In the genomic region with DNA sequence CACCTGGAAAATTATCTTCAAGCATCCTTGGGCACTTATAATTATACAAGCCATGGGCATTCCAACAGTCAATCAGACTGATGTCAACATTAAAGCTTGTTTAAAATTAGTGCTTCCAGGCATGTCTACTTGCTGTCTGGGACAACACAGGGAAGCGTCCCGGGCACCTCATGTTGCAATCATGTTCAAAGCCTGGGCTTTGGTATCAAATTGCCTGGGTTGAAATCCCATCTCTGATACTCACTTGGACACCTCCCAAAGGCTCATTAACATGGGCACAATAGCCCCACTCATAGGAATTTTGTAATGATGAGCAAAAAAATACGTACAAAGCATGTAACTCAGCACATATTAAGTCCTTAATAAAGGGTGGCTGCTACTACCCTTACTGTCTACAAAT, we compare ENCODE assay signal across 21 cellular contexts.
"Had no signal": no experiment of that assay in that cellular context is flagged by ENCODE, and none has a peak within 500 bp of the region (broad histone marks: within the 10 kb centered on the region; RNA-seq: fewer than 3 reads in every experiment).

No MANE protein-coding gene starts in this region.

- H3K27ac ChIP-seq: esophagus squamous epithelium, heart right ventricle, neutrophil, right atrium auricular region, sigmoid colon, thoracic aorta, transverse colon had no signal

- H3K9me3 Mint-ChIP-seq: dendritic cell treated with granulocyte-macrophage colony-stimulating factor and Interleukin-4, amounts not matched to agents 40 ng/mL and 50 ng/mL, for 4 days; effector memory CD8-positive, alpha-beta T cell; naive thymus-derived CD8-positive, alpha-beta T cell; stimulated activated effector memory CD8-positive, alpha-beta T cell treated with anti-CD3 and anti-CD28 coated beads, Interleukin-12 subunit alpha, Interleukin-12 subunit beta, amount 100 ng/mL, for 72 hours; stimulated activated naive CD8-positive, alpha-beta T cell treated with anti-CD3 and anti-CD28 coated beads, Interleukin-15, amount 100 ng/mL, for 72 hours had no signal

- ATAC-seq: effector memory CD8-positive, alpha-beta T cell; heart right ventricle; left lobe of liver; mucosa of descending colon; naive thymus-derived CD8-positive, alpha-beta T cell; stimulated activated effector memory CD8-positive, alpha-beta T cell treated with anti-CD3 and anti-CD28 coated beads, Interleukin-12 subunit alpha, Interleukin-12 subunit beta, amount 100 ng/mL, for 72 hours; stimulated activated naive CD8-positive, alpha-beta T cell treated with anti-CD3 and anti-CD28 coated beads, Interleukin-15, amount 100 ng/mL, for 72 hours had no signal

- H3K27me3 ChIP-seq: esophagus squamous epithelium, heart right ventricle, neutrophil, right atrium auricular region, sigmoid colon, transverse colon had no signal

- H3K4me1 ChIP-seq: right atrium auricular region, sigmoid colon, transverse colon had no signal

- H3K27ac Mint-ChIP-seq: dendritic cell treated with granulocyte-macrophage colony-stimulating factor and Interleukin-4, amounts not matched to agents 40 ng/mL and 50 ng/mL, for 4 days; effector memory CD8-positive, alpha-beta T cell; stimulated activated effector memory CD8-positive, alpha-beta T cell treated with anti-CD3 and anti-CD28 coated beads, Interleukin-12 subunit alpha, Interleukin-12 subunit beta, amount 100 ng/mL, for 72 hours; stimulated activated naive CD8-positive, alpha-beta T cell treated with anti-CD3 and anti-CD28 coated beads, Interleukin-15, amount 100 ng/mL, for 72 hours had no signal

- H3K27me3 Mint-ChIP-seq: dendritic cell treated with granulocyte-macrophage colony-stimulating factor and Interleukin-4, amounts not matched to agents 40 ng/mL and 50 ng/mL, for 4 days; effector memory CD8-positive, alpha-beta T cell; naive thymus-derived CD8-positive, alpha-beta T cell; stimulated activated naive CD8-positive, alpha-beta T cell treated with anti-CD3 and anti-CD28 coated beads, Interleukin-15, amount 100 ng/mL, for 72 hours had no signal

- H3K9me3 ChIP-seq: esophagus squamous epithelium, heart right ventricle, mucosa of descending colon, neutrophil, right atrium auricular region, sigmoid colon, thoracic aorta, transverse colon had no signal

- H3K4me3 ChIP-seq: esophagus squamous epithelium, heart right ventricle, mucosa of descending colon, right atrium auricular region, sigmoid colon, thoracic aorta, transverse colon had no signal

- H3K4me3 Mint-ChIP-seq: dendritic cell treated with granulocyte-macrophage colony-stimulating factor and Interleukin-4, amounts not matched to agents 40 ng/mL and 50 ng/mL, for 4 days; effector memory CD8-positive, alpha-beta T cell; naive thymus-derived CD8-positive, alpha-beta T cell; stimulated activated effector memory CD8-positive, alpha-beta T cell treated with anti-CD3 and anti-CD28 coated beads, Interleukin-12 subunit alpha, Interleukin-12 subunit beta, amount 100 ng/mL, for 72 hours; stimulated activated naive CD8-positive, alpha-beta T cell treated with anti-CD3 and anti-CD28 coated beads, Interleukin-15, amount 100 ng/mL, for 72 hours had no signal

- H3K36me3 ChIP-seq: neutrophil had no signal

- DNase-seq: cerebellar nuclear complex; effector memory CD8-positive, alpha-beta T cell; esophagus squamous epithelium; heart right ventricle; hypothalamus; islet precursor cell; mucosa of descending colon; naive thymus-derived CD8-positive, alpha-beta T cell; sigmoid colon; small intestine; stimulated activated CD4-positive, alpha-beta T cell treated with anti-CD3 and anti-CD28 coated beads, Interleukin-4, amount 100 ng/mL, for 1 hour; stimulated activated CD8-positive, alpha-beta memory T cell treated with anti-CD3 and anti-CD28 coated beads, Interleukin-4, amount 100 ng/mL, for 48 hours; stimulated activated naive CD8-positive, alpha-beta T cell treated with anti-CD3 and anti-CD28 coated beads, Interleukin-15, amount 100 ng/mL, for 72 hours; substantia nigra; transverse colon had no signal
